Comparison of ENCODE assay signal across 17 cellular contexts in the genomic region with DNA sequence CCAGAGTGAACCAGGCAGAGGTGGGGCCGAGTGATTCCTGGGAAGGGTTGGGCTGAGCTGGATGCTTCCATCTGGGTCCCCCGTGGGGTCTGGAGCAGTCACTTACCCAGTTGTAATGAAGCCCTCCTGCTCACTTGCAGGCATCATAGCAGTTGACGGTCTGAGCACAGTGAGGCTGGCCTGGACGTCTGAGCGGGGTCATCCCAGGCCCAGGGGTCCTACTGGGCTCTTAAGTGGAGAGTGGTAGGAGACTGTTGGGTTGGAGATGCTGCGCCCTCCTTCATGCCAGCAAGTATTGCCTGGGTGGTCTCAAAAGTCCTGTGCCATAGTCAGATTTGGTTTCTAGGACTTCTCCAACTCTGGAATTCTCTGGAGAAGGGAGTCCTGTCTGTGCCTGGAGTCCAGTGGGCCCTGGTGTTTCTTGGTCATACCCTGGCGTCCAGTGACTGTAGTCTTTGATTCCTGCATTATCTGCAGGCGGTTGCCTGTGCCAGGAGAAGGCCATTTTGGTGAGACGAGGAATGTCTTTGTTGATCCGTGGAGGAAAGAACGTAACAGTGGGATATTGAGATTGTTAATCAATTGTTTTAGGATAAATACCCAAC.
DNase-seq lines count a peak whose midpoint lies in the region; ATAC-seq and TF ChIP-seq lines count a peak whose summit lies in the region.
"Had no signal": no experiment of that assay in that cellular context is flagged by ENCODE, and none has a peak within 500 bp of the region (broad histone marks: within the 10 kb centered on the region; RNA-seq: fewer than 3 reads in every experiment).

No MANE protein-coding gene starts in this region.

- H3K27ac ChIP-seq in angular gyrus (ENCODE audit: low read depth, low read length) (peak overlapping the region; percentile 36), rectal smooth muscle tissue (ENCODE audit: low read depth, low read length) (peak overlapping the region; percentile 12)
- no peak overlapping the region for H3K27ac ChIP-seq in effector memory CD4-positive, alpha-beta T cell (ENCODE audit: insufficient read depth, low read length, poor library complexity, severe bottlenecking)
- H3K27ac ChIP-seq: KMS-11 had no signal

- no peaks in the 10 kb centered on the region for H3K9me3 ChIP-seq in effector memory CD4-positive, alpha-beta T cell (ENCODE audit: control insufficient read depth, low read length)

- POLR2A ChIA-PET in T-cell (lab: Charles Lee), result no interaction called here

- H3K36me3 ChIP-seq in rectal smooth muscle tissue (ENCODE audit: control insufficient read depth, insufficient read depth, low read length), result peaks cover 3% of the 10 kb centered on the region
- no peaks in the 10 kb centered on the region for H3K36me3 ChIP-seq in effector memory CD4-positive, alpha-beta T cell (ENCODE audit: control insufficient read depth, insufficient read depth, low read length)

- ATAC-seq in left ventricle myocardium superior (peak; percentile 11), GM18858 (IDR thresholded peaks at IDR 0.05; ENCODE audit: unreplicated experiment) (no peak), T-cell (replicated peaks in 1 of 4) (no peak)

- H3K9ac ChIP-seq in rectal smooth muscle tissue (ENCODE audit: low read length), result no peak overlapping the region
- H3K9ac ChIP-seq: KMS-11 had no signal

- H3K9me3 Mint-ChIP-seq in CD14-positive monocyte, result no peaks in the 10 kb centered on the region
- no peaks in the 10 kb centered on the region for H3K9me3 Mint-ChIP-seq in T-cell
- H3K9me3 Mint-ChIP-seq: natural killer cell treated with Interleukin-12 subunit alpha and Interleukin-12 subunit beta and Interleukin-15 and Interleukin-18, amount 100 ng/mL, for 72 hours; T-helper 1 cell treated with Interleukin-12 subunit alpha and Interleukin-12 subunit beta and Interleukin-4 antibody, amounts not matched to agents 30 μg/mL and 1 μg/mL, for 36 hours had no signal

- peak; percentile 6 for TF ChIP-seq CTCF in CD14-positive monocyte (IDR thresholded peaks at IDR 0.05)

- H3K4me1 Mint-ChIP-seq in CD14-positive monocyte, result no peaks in the 10 kb centered on the region
- peaks cover 34 to 71% (median 61%) of the 10 kb centered on the region in 3 donors for H3K4me1 Mint-ChIP-seq in T-cell

- peaks cover 31 to 38% of the 10 kb centered on the region in 2 donors for H3K36me3 Mint-ChIP-seq in CD14-positive monocyte
- peaks cover 31% of the 10 kb centered on the region for H3K36me3 Mint-ChIP-seq in T-cell

- H3K27me3 Mint-ChIP-seq in CD14-positive monocyte (ENCODE audit: low read depth in 3 of 3) (no peaks in the 10 kb centered on the region), T-cell (no peaks in the 10 kb centered on the region)
- H3K27me3 Mint-ChIP-seq: natural killer cell treated with Interleukin-12 subunit alpha and Interleukin-12 subunit beta and Interleukin-15 and Interleukin-18, amount 100 ng/mL, for 72 hours had no signal

- peak overlapping the region; percentile 34 for H3K4me3 ChIP-seq in rectal smooth muscle tissue (ENCODE audit: low read length)
- no peak overlapping the region for H3K4me3 ChIP-seq in effector memory CD4-positive, alpha-beta T cell (ENCODE audit: insufficient read depth, low read depth, low read length, poor library complexity, severe bottlenecking)

- H3K4me3 Mint-ChIP-seq in CD14-positive monocyte (no peak overlapping the region), T-cell (no peak overlapping the region)
- H3K4me3 Mint-ChIP-seq: natural killer cell treated with Interleukin-12 subunit alpha and Interleukin-12 subunit beta and Interleukin-15 and Interleukin-18, amount 100 ng/mL, for 72 hours; T-helper 1 cell treated with Interleukin-12 subunit alpha and Interleukin-12 subunit beta and Interleukin-4 antibody, amounts not matched to agents 30 μg/mL and 1 μg/mL, for 36 hours had no signal

- H3K27ac Mint-ChIP-seq in CD14-positive monocyte (peak overlapping the region in 3 of 7 donors; percentile 17 to 36 (median 21)), T-cell (no peak overlapping the region)
- H3K27ac Mint-ChIP-seq: T-helper 1 cell treated with Interleukin-12 subunit alpha and Interleukin-12 subunit beta and Interleukin-4 antibody, amounts not matched to agents 30 μg/mL and 1 μg/mL, for 36 hours had no signal

- no peaks in the 10 kb centered on the region for H3K27me3 ChIP-seq in rectal smooth muscle tissue (ENCODE audit: control insufficient read depth, insufficient read depth, low read length)
- H3K27me3 ChIP-seq in effector memory CD4-positive, alpha-beta T cell (replicated peaks; ENCODE audit: control insufficient read depth, insufficient read depth, low read length, poor library complexity, severe bottlenecking), result no peaks in the 10 kb centered on the region

- H3K4me1 ChIP-seq in rectal smooth muscle tissue (ENCODE audit: control insufficient read depth, insufficient read depth, low read length), result peaks cover 5% of the 10 kb centered on the region
- H3K4me1 ChIP-seq in effector memory CD4-positive, alpha-beta T cell (ENCODE audit: control insufficient read depth, insufficient read depth, low read length, poor library complexity, severe bottlenecking), result no peaks in the 10 kb centered on the region

- CTCF ChIA-PET in T-cell (lab: Charles Lee), result no interaction called here

- intact Hi-C loops in CD14-positive monocyte (cut with micrococcal nuclease), result no loop called here
- intact Hi-C loops in left ventricle myocardium superior (cut with micrococcal nuclease), result no loop called here

- DNase-seq in CD14-positive monocyte (ENCODE audit: low spot score), result no peak
- no peak for DNase-seq in left ventricle myocardium superior
- DNase-seq in nucleus accumbens (lab: John Stamatoyannopoulos, UW), result no peak
- no peak for DNase-seq in T-cell
- DNase-seq in effector memory CD4-positive, alpha-beta T cell, result no peak
- DNase-seq: activated CD4-positive, alpha-beta T cell treated with anti-CD3 and anti-CD28 coated beads for 4 hours; cortex of kidney; DMS53; NCI-H2081 treated with DMSO at 0.1 percent for 48 hours; NCI-H82; RPMI8226 had no signal
